In the genomic region with DNA sequence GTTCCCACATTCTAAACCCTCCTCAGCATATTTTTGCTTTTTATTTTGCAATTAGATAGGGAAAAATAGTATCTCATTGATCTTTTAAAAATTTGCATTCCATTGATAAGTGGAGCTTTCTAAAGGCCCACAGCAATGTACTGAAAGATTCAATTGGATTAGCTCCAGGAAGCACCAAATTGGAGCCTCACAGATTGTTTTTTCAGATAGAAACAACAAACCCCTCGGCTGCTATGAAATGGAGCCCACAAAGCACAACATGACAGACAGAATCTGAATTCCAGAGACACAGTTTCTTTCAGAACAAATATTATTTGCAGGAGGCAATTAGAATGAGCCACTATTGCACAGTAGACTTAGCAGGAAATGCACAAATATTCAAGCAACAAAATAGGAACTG, we compare ENCODE assay signal across 19 cellular contexts. TPM values are rescaled to one million over a fixed set of nuclear protein-coding genes. Genes with fewer than 3 reads are reported as not detected.
A peak's percentile ranks its signal among the peaks of the same experiment; 100 is the strongest.
DNase-seq lines count a peak whose midpoint lies in the region; ATAC-seq and TF ChIP-seq lines count a peak whose summit lies in the region.
"Had no signal": no experiment of that assay in that cellular context is flagged by ENCODE, and none has a peak within 500 bp of the region (broad histone marks: within the 10 kb centered on the region; RNA-seq: fewer than 3 reads in every experiment).

No MANE protein-coding gene starts in this region.

- DNase-seq in medulla oblongata (ENCODE audit: extremely low spot score) (peak; percentile 9), substantia nigra (lab: John Stamatoyannopoulos, UW) (no peak), NCI-H510A treated with DMSO at 0.1 percent for 48 hours (lab: John Stamatoyannopoulos, UW) (no peak), AG08395 (ENCODE audit: low spot score) (no peak)
- DNase-seq: ACHN; AML-193; Caco-2; CD4-positive, alpha-beta T cell; DMS79; GDM1; GOT3; H7; HFFc6 had no signal

- H3K9me3 Mint-ChIP-seq in brain = no peaks in the 10 kb centered on the region
- H3K9me3 Mint-ChIP-seq: CD4-positive, alpha-beta T cell; HFFc6 had no signal

- no peak for TF ChIP-seq CTCF in brain (conservative IDR thresholded peaks at IDR 0.05)

- peak overlapping the region in 1 of 5 experiments; percentile 13 for H3K4me3 Mint-ChIP-seq in brain
- H3K4me3 Mint-ChIP-seq: CD4-positive, alpha-beta T cell; HFFc6; IgD-negative memory B cell had no signal

- no peaks in the 10 kb centered on the region for H3K27me3 Mint-ChIP-seq in brain
- H3K27me3 Mint-ChIP-seq: CD4-positive, alpha-beta T cell; IgD-negative memory B cell had no signal

- H3K4me1 Mint-ChIP-seq in brain = peaks cover 10% of the 10 kb centered on the region
- H3K4me1 Mint-ChIP-seq: IgD-negative memory B cell had no signal

- ATAC-seq in GM21737 (IDR thresholded peaks at IDR 0.05; ENCODE audit: unreplicated experiment) = no peak
- ATAC-seq: HCT116 had no signal

- H3K36me3 Mint-ChIP-seq in brain = no peaks in the 10 kb centered on the region
- H3K36me3 Mint-ChIP-seq: IgD-negative memory B cell had no signal

- H3K27ac ChIP-seq in angular gyrus (ENCODE audit: low read depth, low read length) (peak overlapping the region; percentile 11), substantia nigra (ENCODE audit: low read depth, low read length, poor library complexity, severe bottlenecking) (peak overlapping the region; percentile 60)
- H3K27ac ChIP-seq: C4-2B had no signal

- H3K27ac Mint-ChIP-seq in brain = peak overlapping the region in 4 of 5 experiments; percentile 21 to 65 (median 46)
- H3K27ac Mint-ChIP-seq: CD4-positive, alpha-beta T cell; HFFc6 had no signal

RNA-seq across cellular contexts. Expression of gene KIF26B, which starts 58.9 kb away (rescaled TPM):
- polyA plus RNA-seq in brain (ENCODE audit: insufficient read depth, low read depth, low replicate concordance) = 17.6 TPM
